Comparison of ENCODE assay signal across 1 cellular context in the genomic region with DNA sequence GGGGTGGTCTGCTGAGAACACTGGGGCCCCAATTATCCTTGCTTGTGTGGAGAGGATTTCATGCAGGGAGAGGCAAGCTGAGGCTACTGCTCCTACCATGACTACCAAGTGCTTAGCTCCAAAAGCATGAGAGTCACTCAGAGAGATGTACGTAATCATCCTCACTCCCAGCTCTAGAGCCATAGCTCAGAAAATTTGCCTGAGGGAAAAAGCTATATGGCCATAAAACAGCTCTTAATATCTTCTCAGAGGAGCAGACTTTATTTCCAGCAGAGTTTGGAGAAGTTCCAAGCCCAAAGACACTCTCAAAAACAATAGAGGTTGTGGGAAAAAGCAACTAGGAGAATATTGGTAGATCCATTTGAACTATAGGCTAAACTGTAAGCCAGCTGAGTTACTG.
TF ChIP-seq lines count a peak whose summit lies in the region.

No MANE protein-coding gene starts in this region.

TF ChIP-seq in HEK293, 187 proteins besides CTCF, POLR2A, EP300 and RAD21 (continued from another document):
- TF ChIP-seq PRDM6 (tag by site-specific recombination; IDR thresholded peaks at IDR 0.05) (peak; percentile 42; the same call in 1 of the 2 replicates), ZNF48 (tag by site-specific recombination; IDR thresholded peaks at IDR 0.05) (no peak), ZNF302 (tag by site-specific recombination; IDR thresholded peaks at IDR 0.05; ENCODE audit: low read depth) (no peak), ZBTB49 (tag by site-specific recombination; IDR thresholded peaks at IDR 0.05; ENCODE audit: low read depth) (no peak), ZNF677 (tag by site-specific recombination; IDR thresholded peaks at IDR 0.05) (no peak), ZNF146 (tag by site-specific recombination; IDR thresholded peaks at IDR 0.05) (no peak), ZNF394 (tag by site-specific recombination; IDR thresholded peaks at IDR 0.05; ENCODE audit: borderline replicate concordance) (no peak), ZIC2 (tag by site-specific recombination; IDR thresholded peaks at IDR 0.05) (peak; percentile 78), ZNF701 (tag by site-specific recombination; IDR thresholded peaks at IDR 0.05) (no peak), GLI4 (tag by site-specific recombination; IDR thresholded peaks at IDR 0.05) (no peak), ZNF621 (tag by site-specific recombination; IDR thresholded peaks at IDR 0.05) (no peak), ZNF561 (tag by site-specific recombination; IDR thresholded peaks at IDR 0.05; ENCODE audit: borderline replicate concordance) (peak; percentile 24; the same call in 1 of the 2 replicates), ZBTB6 (tag by site-specific recombination; IDR thresholded peaks at IDR 0.05) (peak; percentile 71), FEZF1 (tag by site-specific recombination; IDR thresholded peaks at IDR 0.05) (peak; percentile 16; the same call in 1 of the 2 replicates), PRDM2 (tag by site-specific recombination; IDR thresholded peaks at IDR 0.05; ENCODE audit: borderline replicate concordance) (no peak), ZNF341 (tag by site-specific recombination; IDR thresholded peaks at IDR 0.05; ENCODE audit: low read depth) (no peak), ZNF114 (tag by site-specific recombination; IDR thresholded peaks at IDR 0.05) (no peak), ZBTB21 (tag by site-specific recombination; IDR thresholded peaks at IDR 0.05) (0 out of 2 replicates have a peak, but pooled peaks have one; percentile 20), SALL2 (tag by site-specific recombination; IDR thresholded peaks at IDR 0.05; ENCODE audit: borderline replicate concordance) (no peak), ZNF629 (tag by site-specific recombination; IDR thresholded peaks at IDR 0.05) (peak; percentile 40; the same call in 1 of the 2 replicates), TRIM28 (IDR thresholded peaks at IDR 0.05; ENCODE audit: borderline replicate concordance, low read length) (peak; percentile 83; the same call in 1 of the 2 replicates), KLF9 (tag by site-specific recombination; IDR thresholded peaks at IDR 0.05; ENCODE audit: low read depth) (no peak)
- TF ChIP-seq, protein P1, sequence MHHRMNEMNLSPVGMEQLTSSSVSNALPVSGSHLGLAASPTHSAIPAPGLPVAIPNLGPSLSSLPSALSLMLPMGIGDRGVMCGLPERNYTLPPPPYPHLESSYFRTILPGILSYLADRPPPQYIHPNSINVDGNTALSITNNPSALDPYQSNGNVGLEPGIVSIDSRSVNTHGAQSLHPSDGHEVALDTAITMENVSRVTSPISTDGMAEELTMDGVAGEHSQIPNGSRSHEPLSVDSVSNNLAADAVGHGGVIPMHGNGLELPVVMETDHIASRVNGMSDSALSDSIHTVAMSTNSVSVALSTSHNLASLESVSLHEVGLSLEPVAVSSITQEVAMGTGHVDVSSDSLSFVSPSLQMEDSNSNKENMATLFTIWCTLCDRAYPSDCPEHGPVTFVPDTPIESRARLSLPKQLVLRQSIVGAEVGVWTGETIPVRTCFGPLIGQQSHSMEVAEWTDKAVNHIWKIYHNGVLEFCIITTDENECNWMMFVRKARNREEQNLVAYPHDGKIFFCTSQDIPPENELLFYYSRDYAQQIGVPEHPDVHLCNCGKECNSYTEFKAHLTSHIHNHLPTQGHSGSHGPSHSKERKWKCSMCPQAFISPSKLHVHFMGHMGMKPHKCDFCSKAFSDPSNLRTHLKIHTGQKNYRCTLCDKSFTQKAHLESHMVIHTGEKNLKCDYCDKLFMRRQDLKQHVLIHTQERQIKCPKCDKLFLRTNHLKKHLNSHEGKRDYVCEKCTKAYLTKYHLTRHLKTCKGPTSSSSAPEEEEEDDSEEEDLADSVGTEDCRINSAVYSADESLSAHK (tag by site-specific recombination; IDR thresholded peaks at IDR 0.05), result 0 out of 2 replicates have a peak, but pooled peaks have one; percentile 12
